8 cellular contexts compared by ENCODE assay signal in genomic region chr7:123747089-123747488, GRCh38. TPM values are rescaled to one million over a fixed set of nuclear protein-coding genes. Genes with fewer than 3 reads are reported as not detected.
DNase-seq lines count a peak whose midpoint lies in the region; ATAC-seq and TF ChIP-seq lines count a peak whose summit lies in the region.

No MANE protein-coding gene starts in this region.

- POLR2A ChIA-PET in AG04449 (lab: Yijun Ruan, JAX), result no interaction called here

- CTCF ChIA-PET in AG04449 (lab: Yijun Ruan, JAX), result interaction anchor here (2.1 kb wide), 1 partner anchor 65 kb away, joined by 9 read pairs; no protein-coding TSS in a partner anchor

- H3K4me3 ChIP-seq in AG04449 (ENCODE audit: low read depth, low read length) (peak overlapping the region; percentile 90), HUES48 (ENCODE audit: low read depth, low read length) (peak overlapping the region; percentile 85), body of pancreas (peak overlapping the region; percentile 85), mucosa of rectum (ENCODE audit: low read length in 2 of 2) (peak overlapping the region; percentile 92 to 98)

- H3K9ac ChIP-seq in HUES48 (ENCODE audit: low read depth, low read length) (peak overlapping the region; percentile 93), mucosa of rectum (ENCODE audit: low read depth in 1 of 2, low read length in 2 of 2) (peak overlapping the region; percentile 94 to 99)

- H3K36me3 ChIP-seq in HUES48 (ENCODE audit: control insufficient read depth, insufficient read depth, low read length) (no peaks in the 10 kb centered on the region), body of pancreas (replicated peaks in 1 of 2; ENCODE audit: insufficient read depth in 1 of 2, low read depth in 2 of 2) (no peaks in the 10 kb centered on the region), mucosa of rectum (ENCODE audit: control insufficient read depth in 2 of 2, insufficient read depth in 2 of 2, low read length in 2 of 2) (no peaks in the 10 kb centered on the region)

- intact Hi-C loops in body of pancreas (cut with DNase I), result no loop called here

- no peak for TF ChIP-seq POLR2A in body of pancreas (IDR thresholded peaks at IDR 0.05)

- no peak for DNase-seq in AG04449 (ENCODE audit: low read depth, low spot score)
- no peak for DNase-seq in body of pancreas
- no peak for DNase-seq in effector CD4-positive, alpha-beta T cell
- DNase-seq in SHP77 treated with DMSO at 0.1 percent for 48 hours (lab: John Stamatoyannopoulos, UW), result no peak
- DNase-seq in cerebellar nuclear complex (lab: John Stamatoyannopoulos, UW), result no peak

- H3K27me3 ChIP-seq in HUES48 (ENCODE audit: control insufficient read depth, insufficient read depth, low read length) (no peaks in the 10 kb centered on the region), body of pancreas (no peaks in the 10 kb centered on the region), mucosa of rectum (ENCODE audit: control insufficient read depth in 2 of 2, insufficient read depth in 2 of 2, low read length in 2 of 2) (no peaks in the 10 kb centered on the region)

- 2 to 5% methylated on average over 4 of the region's 4 CpGs for WGBS in body of pancreas, 2 donors

- H3K27ac ChIP-seq in HUES48 (ENCODE audit: low read depth, low read length) (peak overlapping the region; percentile 99), body of pancreas (peak overlapping the region; percentile 97 to 99 (median 98)), mucosa of rectum (ENCODE audit: low read depth in 2 of 2, low read length in 2 of 2) (peak overlapping the region; percentile 99 to 100)

- TF ChIP-seq CTCF in AG04449 (IDR thresholded peaks at IDR 0.05; ENCODE audit: insufficient read depth, low read length, missing control alignments) (no peak), body of pancreas (IDR thresholded peaks at IDR 0.05) (no peak)

- H3K9me3 ChIP-seq in HUES48 (ENCODE audit: control insufficient read depth, insufficient read depth, low read length), result no peaks in the 10 kb centered on the region
- H3K9me3 ChIP-seq in body of pancreas, result no peaks in the 10 kb centered on the region
- H3K9me3 ChIP-seq in mucosa of rectum (ENCODE audit: control insufficient read depth in 2 of 2, low read length in 2 of 2), result no peaks in the 10 kb centered on the region

- no peak for ATAC-seq in body of pancreas
- no peak for ATAC-seq in esophagus mucosa

- H3K4me1 ChIP-seq in HUES48 (ENCODE audit: control insufficient read depth, insufficient read depth, low read length) (peaks cover 70% of the 10 kb centered on the region), body of pancreas (peaks cover 76% of the 10 kb centered on the region), mucosa of rectum (ENCODE audit: control insufficient read depth in 2 of 2, insufficient read depth in 2 of 2, low read length in 2 of 2) (peaks cover 22 to 26% of the 10 kb centered on the region in 2 donors)

RNA-seq across cellular contexts. Expression of gene WASL, which starts 1.7 kb away (rescaled TPM):
- total RNA-seq in body of pancreas (10 to 100 TPM; 12.9 to 20.5 TPM), esophagus mucosa (31.2 TPM)
